In the genomic region with DNA sequence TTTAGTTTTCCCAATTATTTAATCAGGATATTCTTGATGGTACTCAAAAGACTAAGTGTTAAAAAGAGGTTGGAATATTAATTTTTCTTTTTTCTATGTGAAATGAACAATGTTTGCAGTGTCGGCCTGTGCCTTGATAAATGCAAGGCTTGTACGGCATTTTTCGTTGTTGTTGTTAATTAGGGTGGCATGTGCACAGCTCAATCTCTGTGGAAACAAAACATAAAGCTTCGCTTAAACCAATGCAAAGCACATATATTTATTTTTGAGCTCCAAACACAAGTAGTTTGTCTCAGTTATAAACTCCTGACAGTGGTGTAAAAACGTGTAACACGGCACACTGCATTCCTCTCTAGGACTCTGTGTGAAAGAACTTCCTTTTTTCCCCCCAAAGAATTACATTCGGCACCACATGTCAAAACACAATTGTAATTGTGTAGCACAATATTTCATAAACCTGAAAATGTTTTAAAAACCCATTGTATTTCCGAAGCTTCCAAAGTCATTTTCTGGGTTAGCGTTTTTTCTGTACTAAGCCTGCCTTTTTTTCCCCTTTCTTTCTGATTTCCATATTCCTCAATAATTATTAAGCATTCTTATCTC, we compare ENCODE assay signal across 5 cellular contexts.
"Had no signal": no experiment of that assay in that cellular context is flagged by ENCODE, and none has a peak within 500 bp of the region (broad histone marks: within the 10 kb centered on the region; RNA-seq: fewer than 3 reads in every experiment).

No MANE protein-coding gene starts in this region.

- H3K4me3 Mint-ChIP-seq: IgD-negative memory B cell had no signal

- H3K36me3 Mint-ChIP-seq: IgD-negative memory B cell had no signal

- H3K4me1 Mint-ChIP-seq: IgD-negative memory B cell had no signal

- DNase-seq: IMR-90 had no signal

- H3K27ac ChIP-seq: HL-60 had no signal

- H3K27ac Mint-ChIP-seq: IgD-negative memory B cell had no signal

- H3K4me3 ChIP-seq: K562 had no signal

- ATAC-seq: HepG2, K562 had no signal
